Comparison of ENCODE assay signal across 11 cellular contexts in the genomic region with DNA sequence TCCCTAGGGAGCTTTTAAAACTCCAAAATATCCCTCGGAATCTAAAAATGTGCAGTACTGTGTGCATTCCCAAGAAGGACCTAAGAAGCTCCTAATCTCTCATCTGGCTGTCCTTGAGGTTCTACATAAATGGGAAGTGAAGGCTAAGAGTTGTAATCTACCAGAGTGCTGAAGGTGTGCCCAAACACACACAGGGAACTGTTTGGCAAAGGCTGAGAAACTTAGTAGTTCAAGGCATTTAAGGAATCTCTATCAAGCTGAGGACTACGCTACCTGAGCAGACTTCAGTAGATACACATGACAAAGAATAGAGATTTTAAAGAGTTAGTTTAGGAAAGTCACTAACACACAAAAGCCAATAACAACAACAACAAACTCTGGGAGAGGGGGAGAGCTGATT.
"Had no signal": no experiment of that assay in that cellular context is flagged by ENCODE, and none has a peak within 500 bp of the region (broad histone marks: within the 10 kb centered on the region; RNA-seq: fewer than 3 reads in every experiment).

No MANE protein-coding gene starts in this region.

- DNase-seq: activated CD4-positive, alpha-beta T cell treated with anti-CD3 and anti-CD28 coated beads for 1 hour; activated CD4-positive, alpha-beta T cell treated with anti-CD3 and anti-CD28 coated beads, Interleukin-2, amount 50 U/mL, for 48 hours; activated naive CD4-positive, alpha-beta T cell treated with anti-CD3 and anti-CD28 coated beads, Interleukin-2, amount 10 ng/mL, durations not matched to agents 7 days and 5 days; hippocampal formation; kidney glomerular epithelial cell; naive B cell; stimulated activated CD4-positive, alpha-beta T cell treated with anti-CD3 and anti-CD28 coated beads, Interleukin-2, amount 100 ng/mL, for 48 hours had no signal

- H3K36me3 Mint-ChIP-seq: activated naive CD4-positive, alpha-beta T cell treated with anti-CD3 and anti-CD28 coated beads, Interleukin-2, amount 10 ng/mL, durations not matched to agents 7 days and 5 days; naive B cell; stimulated activated memory B cell treated with anti-CD40 and anti-IgM and Interleukin-4, amounts not matched to agents 10 μg/mL and 1 μg/mL and 100 μg/mL, for 72 hours had no signal

- H3K4me1 Mint-ChIP-seq: activated naive CD4-positive, alpha-beta T cell treated with anti-CD3 and anti-CD28 coated beads, Interleukin-2, amount 10 ng/mL, durations not matched to agents 7 days and 5 days; stimulated activated memory B cell treated with anti-CD40 and anti-IgM and Interleukin-4, amounts not matched to agents 10 μg/mL and 1 μg/mL and 100 μg/mL, for 72 hours had no signal

- H3K9me3 Mint-ChIP-seq: activated naive CD4-positive, alpha-beta T cell treated with anti-CD3 and anti-CD28 coated beads, Interleukin-2, amount 10 ng/mL, durations not matched to agents 7 days and 5 days; activated T-helper 2 cell treated with anti-CD3 and anti-CD28 coated beads, Interferon-gamma antibody, Interleukin-2, Interleukin-4, amounts not matched to agents 10 μg/mL and 5 μg/mL and 100 μg/mL, durations not matched to agents 14 hours and 24 hours and 36 hours; stimulated activated memory B cell treated with anti-CD40 and anti-IgM and Interleukin-4, amounts not matched to agents 10 μg/mL and 1 μg/mL and 100 μg/mL, for 72 hours; type B pancreatic cell had no signal

- H3K27me3 Mint-ChIP-seq: type B pancreatic cell had no signal

- H3K4me3 Mint-ChIP-seq: activated naive CD4-positive, alpha-beta T cell treated with anti-CD3 and anti-CD28 coated beads, Interleukin-2, amount 10 ng/mL, durations not matched to agents 7 days and 5 days; naive B cell; stimulated activated memory B cell treated with anti-CD40 and anti-IgM and Interleukin-4, amounts not matched to agents 10 μg/mL and 1 μg/mL and 100 μg/mL, for 72 hours; type B pancreatic cell had no signal

- ATAC-seq: esophagus mucosa; stimulated activated memory B cell treated with anti-CD40 and anti-IgM and Interleukin-4, amounts not matched to agents 10 μg/mL and 1 μg/mL and 100 μg/mL, for 72 hours had no signal

- H3K27ac Mint-ChIP-seq: activated naive CD4-positive, alpha-beta T cell treated with anti-CD3 and anti-CD28 coated beads, Interleukin-2, amount 10 ng/mL, durations not matched to agents 7 days and 5 days; activated T-helper 2 cell treated with anti-CD3 and anti-CD28 coated beads, Interferon-gamma antibody, Interleukin-2, Interleukin-4, amounts not matched to agents 10 μg/mL and 5 μg/mL and 100 μg/mL, durations not matched to agents 14 hours and 24 hours and 36 hours; naive B cell; stimulated activated memory B cell treated with anti-CD40 and anti-IgM and Interleukin-4, amounts not matched to agents 10 μg/mL and 1 μg/mL and 100 μg/mL, for 72 hours; type B pancreatic cell had no signal
